ENCODE assay signal across 20 cellular contexts in genomic region chr6:126051739-126052138, GRCh38.
DNase-seq lines count a peak whose midpoint lies in the region; ATAC-seq and TF ChIP-seq lines count a peak whose summit lies in the region.
"Had no signal": no experiment of that assay in that cellular context is flagged by ENCODE, and none has a peak within 500 bp of the region (broad histone marks: within the 10 kb centered on the region; RNA-seq: fewer than 3 reads in every experiment).

No MANE protein-coding gene starts in this region.

- ATAC-seq in Right ventricle myocardium superior (ENCODE audit: poor library complexity) = no peak
- ATAC-seq: A549, HCT116 had no signal

- no peak overlapping the region for H4K5ac ChIP-seq in mesendoderm (ENCODE audit: low read length)

- no peak overlapping the region for H3K9ac ChIP-seq in mesendoderm (ENCODE audit: low read length)

- H3K4me2 ChIP-seq in osteoblast (ENCODE audit: insufficient read depth, low read length) (no peak overlapping the region), mesendoderm (ENCODE audit: low read length) (no peak overlapping the region)
- H3K4me2 ChIP-seq: A549 had no signal

- H3K18ac ChIP-seq in mesendoderm (ENCODE audit: low read length) = no peak overlapping the region

- H3K4me1 ChIP-seq in cardiac muscle cell (ENCODE audit: low read depth) = peaks cover 27% of the 10 kb centered on the region
- H3K4me1 ChIP-seq in osteoblast (ENCODE audit: insufficient read depth, low read length) = no peaks in the 10 kb centered on the region
- peaks cover 0 to 11% of the 10 kb centered on the region in 2 donors for H3K4me1 ChIP-seq in uterus
- H3K4me1 ChIP-seq in mesendoderm (ENCODE audit: control insufficient read depth, low read depth, low read length) = no peaks in the 10 kb centered on the region

- H3K9me3 ChIP-seq in cardiac muscle cell (ENCODE audit: low read depth) (no peaks in the 10 kb centered on the region), osteoblast (ENCODE audit: low read depth, low read length) (no peaks in the 10 kb centered on the region), uterus (no peaks in the 10 kb centered on the region)
- H3K9me3 ChIP-seq: A549 had no signal

- no peaks in the 10 kb centered on the region for H4K20me1 ChIP-seq in osteoblast (ENCODE audit: insufficient read depth, low read length)

- no peak overlapping the region for H2BK120ac ChIP-seq in mesendoderm (ENCODE audit: low read depth, low read length)

- peak overlapping the region; percentile 70 for H3K27ac ChIP-seq in cardiac muscle cell
- no peak overlapping the region for H3K27ac ChIP-seq in osteoblast (ENCODE audit: low read depth, low read length)
- H3K27ac ChIP-seq in uterus = peak overlapping the region; percentile 27 to 80
- no peak overlapping the region for H3K27ac ChIP-seq in mesendoderm (ENCODE audit: low read depth, low read length)
- H3K27ac ChIP-seq: 22Rv1, A549, C4-2B had no signal

- no peaks in the 10 kb centered on the region for H3K27me3 ChIP-seq in cardiac muscle cell
- no peaks in the 10 kb centered on the region for H3K27me3 ChIP-seq in osteoblast (ENCODE audit: insufficient read depth, low read length)
- H3K27me3 ChIP-seq in uterus = no peaks in the 10 kb centered on the region
- H3K27me3 ChIP-seq in mesendoderm (ENCODE audit: insufficient read depth, low read length, poor library complexity) = no peaks in the 10 kb centered on the region

- no peaks in the 10 kb centered on the region for H3K36me3 ChIP-seq in cardiac muscle cell
- H3K36me3 ChIP-seq in osteoblast (ENCODE audit: insufficient read depth, low read length) = peaks cover 3% of the 10 kb centered on the region
- no peaks in the 10 kb centered on the region for H3K36me3 ChIP-seq in uterus
- peaks cover 5% of the 10 kb centered on the region for H3K36me3 ChIP-seq in mesendoderm (ENCODE audit: control insufficient read depth, insufficient read depth, low read length)

- H2AK5ac ChIP-seq in mesendoderm (ENCODE audit: low read length) = no peak overlapping the region

- H3K4ac ChIP-seq in mesendoderm (ENCODE audit: low read depth, low read length) = no peak overlapping the region

- no peak overlapping the region for H2AFZ ChIP-seq in osteoblast (ENCODE audit: low read length)

- H2BK5ac ChIP-seq in mesendoderm (ENCODE audit: low read length) = no peak overlapping the region

- intact Hi-C loops in Right ventricle myocardium superior (cut with DNase I) = no loop called here
- intact Hi-C loops in uterus (cut with DNase I; ENCODE audit: low total_unique reads) = no loop called here

- no peaks in the 10 kb centered on the region for H3K79me1 ChIP-seq in mesendoderm (ENCODE audit: low read length)

- H2BK15ac ChIP-seq in mesendoderm (replicated peaks; ENCODE audit: low read depth) = no peak overlapping the region

- H4K8ac ChIP-seq in mesendoderm (ENCODE audit: low read depth, low read length) = no peak overlapping the region

- no peak overlapping the region for H3K4me3 ChIP-seq in cardiac muscle cell
- no peak overlapping the region for H3K4me3 ChIP-seq in fibroblast of mammary gland (ENCODE audit: control insufficient read depth, low read depth, low read length)
- no peak overlapping the region for H3K4me3 ChIP-seq in osteoblast (ENCODE audit: insufficient read depth, low read length)
- no peak overlapping the region for H3K4me3 ChIP-seq in uterus
- no peak overlapping the region for H3K4me3 ChIP-seq in mesendoderm (ENCODE audit: low read length)
- H3K4me3 ChIP-seq: A549 had no signal

- no peak for DNase-seq in cardiac muscle cell (ENCODE audit: low read depth in 1 of 2, low spot score in 1 of 2)
- no peak for DNase-seq in Right ventricle myocardium superior
- DNase-seq in fibroblast of mammary gland (ENCODE audit: low read depth) = peak; percentile 23
- peak; percentile 17 for DNase-seq in osteoblast (ENCODE audit: insufficient read length, low spot score, missing footprints)
- DNase-seq in uterus = no peak
- DNase-seq in mesendoderm = no peak
- no peak for DNase-seq in activated T-cell treated with anti-CD3 and anti-CD28 coated beads, Interleukin-2, amount 50 U/mL, for 1 hour
- no peak for DNase-seq in NCI-H146 treated with DMSO at 0.1 percent for 48 hours (lab: John Stamatoyannopoulos, UW; ENCODE audit: unreplicated experiment)
- DNase-seq: AML-193; Calu3; CD4-positive, alpha-beta T cell; DMS79 treated with DMSO at 0.1 percent for 48 hours; GF-D8; GOT3; H7; HFFc6 had no signal

- TF ChIP-seq CTCF in cardiac muscle cell (IDR thresholded peaks at IDR 0.05; ENCODE audit: low read depth, low read length) = no peak
- no peak for TF ChIP-seq CTCF in fibroblast of mammary gland (conservative IDR thresholded peaks at IDR 0.05; ENCODE audit: control insufficient read depth, insufficient read depth, low read depth, low read length)
- no peak for TF ChIP-seq CTCF in osteoblast (IDR thresholded peaks at IDR 0.05; ENCODE audit: extremely low read depth, low read depth, low read length)
- no peak for TF ChIP-seq CTCF in uterus (IDR thresholded peaks at IDR 0.05)

- no peak overlapping the region for H3K56ac ChIP-seq in mesendoderm (ENCODE audit: low read length)

- no peak overlapping the region for H3K23ac ChIP-seq in mesendoderm (ENCODE audit: low read length)

- no peaks in the 10 kb centered on the region for H3K79me2 ChIP-seq in osteoblast (ENCODE audit: insufficient read depth, low read length)
- H3K79me2 ChIP-seq in mesendoderm (ENCODE audit: control insufficient read depth, insufficient read depth, low read length) = no peaks in the 10 kb centered on the region

- no CpG with 5 or more reads among the region's 2 CpGs for WGBS in mesendoderm (ENCODE audit: extremely low coverage, insufficient coverage, low lambda C conversion rate)

- no peak for TF ChIP-seq POLR2A in uterus (IDR thresholded peaks at IDR 0.05)

Comparison
In these comparisons a context has a peak if more than half of its experiments do, and no peak if none do; other contexts are left out.
1. DNase-seq: peak in fibroblast of mammary gland (single experiment) and osteoblast (single experiment); none in cardiac muscle cell (0 of 2), Right ventricle myocardium superior (single experiment), uterus (0 of 2), mesendoderm (single experiment), activated T-cell treated with anti-CD3 and anti-CD28 coated beads, Interleukin-2, amount 50 U/mL, for 1 hour (single experiment) and NCI-H146 treated with DMSO at 0.1 percent for 48 hours (single experiment).
2. H3K27ac ChIP-seq: peak in cardiac muscle cell (single experiment) and uterus (2 of 2); none in osteoblast (single experiment) and mesendoderm (single experiment).